ENCODE assay signal across 3 cellular contexts in genomic region chr11:64887234-64887756, GRCh38.
TF ChIP-seq lines count a peak whose summit lies in the region.

No MANE protein-coding gene starts in this region.

TF ChIP-seq in SK-N-SH, 30 proteins besides CTCF, POLR2A, EP300 and RAD21:
- TF ChIP-seq NRF1 (IDR thresholded peaks at IDR 0.05; ENCODE audit: low read depth, low read length) (no peak), JUND (IDR thresholded peaks at IDR 0.05) (no peak), NFIC (IDR thresholded peaks at IDR 0.05; ENCODE audit: borderline replicate concordance) (no peak), GATA2 (CRISPR knock-in tag; IDR thresholded peaks at IDR 0.05) (no peak), MXI1 (IDR thresholded peaks at IDR 0.05; ENCODE audit: low read depth, low read length) (no peak), SIN3A (IDR thresholded peaks at IDR 0.05; ENCODE audit: borderline replicate concordance, low read depth, low read length) (no peak), MAX (IDR thresholded peaks at IDR 0.05; ENCODE audit: low read depth) (no peak), ZBTB33 (IDR thresholded peaks at IDR 0.05; ENCODE audit: borderline replicate concordance, low read depth) (no peak), PBX3 (IDR thresholded peaks at IDR 0.05) (no peak), FOXM1 (IDR thresholded peaks at IDR 0.05; ENCODE audit: low read depth) (no peak), USF2 (IDR thresholded peaks at IDR 0.05; ENCODE audit: borderline replicate concordance, low read depth, low read length) (no peak), TCF12 (IDR thresholded peaks at IDR 0.05) (no peak)

TF ChIP-seq in SK-N-SH treated with all-trans-retinoic acid at 6 μM for 48 hours, 23 proteins besides CTCF, POLR2A, EP300 and RAD21:
- no peak for TF ChIP-seq CSRNP3 (CRISPR knock-in tag; IDR thresholded peaks at IDR 0.05)
- TF ChIP-seq ISL1 (CRISPR knock-in tag; IDR thresholded peaks at IDR 0.05) = no peak
- TF ChIP-seq RARB (CRISPR knock-in tag; IDR thresholded peaks at IDR 0.05) = no peak
- no peak for TF ChIP-seq TOX (CRISPR knock-in tag; IDR thresholded peaks at IDR 0.05; ENCODE audit: borderline replicate concordance)
- no peak for TF ChIP-seq SNAI2 (CRISPR knock-in tag; IDR thresholded peaks at IDR 0.05)
- no peak for TF ChIP-seq OSR1 (CRISPR knock-in tag; IDR thresholded peaks at IDR 0.05)
- TF ChIP-seq TSHZ2 (CRISPR knock-in tag; IDR thresholded peaks at IDR 0.05) = no peak
- no peak for TF ChIP-seq ZC3H10 (CRISPR knock-in tag; IDR thresholded peaks at IDR 0.05)

TF ChIP-seq in endothelial cell of umbilical vein, 7 proteins besides CTCF, POLR2A, EP300 and RAD21:
- TF ChIP-seq MYC (IDR thresholded peaks at IDR 0.05; ENCODE audit: low read depth, low read length) (no peak), FOS (IDR thresholded peaks at IDR 0.05; ENCODE audit: borderline replicate concordance, insufficient read depth, low read length) (no peak), JUN (IDR thresholded peaks at IDR 0.05; ENCODE audit: borderline replicate concordance, insufficient read depth, insufficient read length, low read depth) (no peak)
TF ChIP-seq in endothelial cell of umbilical vein: peak in this region for 0.
